In genomic region chr11:66266378-66267038, GRCh38 we compare ENCODE assay signal across 10 cellular contexts. TPM values are rescaled to one million over a fixed set of nuclear protein-coding genes. Genes with fewer than 3 reads are reported as not detected.
DNase-seq lines count a peak whose midpoint lies in the region; ATAC-seq, FAIRE-seq and TF ChIP-seq lines count a peak whose summit lies in the region.
"Had no signal": no experiment of that assay in that cellular context is flagged by ENCODE, and none has a peak within 500 bp of the region (broad histone marks: within the 10 kb centered on the region; RNA-seq: fewer than 3 reads in every experiment).

No MANE protein-coding gene starts in this region.

- peak overlapping the region; percentile 96 for H3K4me2 ChIP-seq in mammary epithelial cell (ENCODE audit: insufficient read depth, low read depth, low read length)

- H3K79me2 ChIP-seq in mammary epithelial cell (ENCODE audit: insufficient read depth, low read length) = peaks cover 29% of the 10 kb centered on the region

- no peak for ATAC-seq in stimulated activated naive CD8-positive, alpha-beta T cell treated with anti-CD3 and anti-CD28 coated beads, Interleukin-15, Interleukin-2, amounts not matched to agents 100 U/mL and 50 U/mL, for 24 hours
- ATAC-seq in GM21786 (IDR thresholded peaks at IDR 0.05; ENCODE audit: unreplicated experiment) = no peak

- H3K4me1 Mint-ChIP-seq in stimulated activated naive CD8-positive, alpha-beta T cell treated with anti-CD3 and anti-CD28 coated beads, Interleukin-15, Interleukin-2, amounts not matched to agents 100 ng/mL and 50 ng/mL, for 24 hours (ENCODE audit: low read depth) = peaks cover 29% of the 10 kb centered on the region

- no peaks in the 10 kb centered on the region for H4K20me1 ChIP-seq in mammary epithelial cell (ENCODE audit: insufficient read depth, low read length)

- peaks cover 21% of the 10 kb centered on the region for H3K4me1 ChIP-seq in mammary epithelial cell (ENCODE audit: insufficient read depth, low read length)
- peaks cover 18 to 20% of the 10 kb centered on the region in 2 donors for H3K4me1 ChIP-seq in mucosa of rectum (ENCODE audit: control insufficient read depth in 2 of 2, insufficient read depth in 2 of 2, low read length in 2 of 2)

- H3K36me3 Mint-ChIP-seq in stimulated activated naive CD8-positive, alpha-beta T cell treated with anti-CD3 and anti-CD28 coated beads, Interleukin-15, Interleukin-2, amounts not matched to agents 100 ng/mL and 50 ng/mL, for 24 hours (ENCODE audit: low read depth) = peaks cover 27% of the 10 kb centered on the region

- H3K27me3 Mint-ChIP-seq in stimulated activated naive CD8-positive, alpha-beta T cell treated with anti-CD3 and anti-CD28 coated beads, Interleukin-15, Interleukin-2, amounts not matched to agents 100 ng/mL and 50 ng/mL, for 24 hours = no peaks in the 10 kb centered on the region

- WGBS in mammary epithelial cell (ENCODE audit: low coverage, missing lambda C conversion rate) = 86% methylated on average over 9 of the region's 20 CpGs

- TF ChIP-seq POLR2A in GM12892 (IDR thresholded peaks at IDR 0.05; ENCODE audit: low read depth, low read length) = no peak

- no peaks in the 10 kb centered on the region for H3K9me3 Mint-ChIP-seq in stimulated activated naive CD8-positive, alpha-beta T cell treated with anti-CD3 and anti-CD28 coated beads, Interleukin-15, Interleukin-2, amounts not matched to agents 100 ng/mL and 50 ng/mL, for 24 hours

- peak overlapping the region; percentile 96 for H3K4me3 Mint-ChIP-seq in stimulated activated naive CD8-positive, alpha-beta T cell treated with anti-CD3 and anti-CD28 coated beads, Interleukin-15, Interleukin-2, amounts not matched to agents 100 ng/mL and 50 ng/mL, for 24 hours

- H3K9me3 ChIP-seq in mammary epithelial cell (replicated peaks; ENCODE audit: insufficient read depth, low read length) (no peaks in the 10 kb centered on the region), mucosa of rectum (ENCODE audit: control insufficient read depth in 2 of 2, low read length in 2 of 2) (no peaks in the 10 kb centered on the region)
- H3K9me3 ChIP-seq: mucosa of descending colon had no signal

- DNase-seq in stimulated activated naive CD8-positive, alpha-beta T cell treated with anti-CD3 and anti-CD28 coated beads, Interleukin-15, Interleukin-2, amounts not matched to agents 100 U/mL and 50 U/mL, for 24 hours = no peak
- DNase-seq in mammary epithelial cell (no peak), NCI-H1105 treated with DMSO at 0.1 percent for 48 hours (lab: John Stamatoyannopoulos, UW) (no peak), GM12892 (ENCODE audit: insufficient read length) (no peak)
- no peak for DNase-seq in stimulated activated naive CD4-positive, alpha-beta T cell treated with Interleukin-2 at 50 U/mL for 16 hours (lab: John Stamatoyannopoulos, UW)

- H3K9ac ChIP-seq in mammary epithelial cell (ENCODE audit: insufficient read depth, low read length) = no peak overlapping the region
- peak overlapping the region in 1 of 2 donors; percentile 14 for H3K9ac ChIP-seq in mucosa of rectum (ENCODE audit: low read depth in 1 of 2, low read length in 2 of 2)

- FAIRE-seq in GM12892 (lab: Jason Lieb, UNC) = no peak

- H3K27ac Mint-ChIP-seq in stimulated activated naive CD8-positive, alpha-beta T cell treated with anti-CD3 and anti-CD28 coated beads, Interleukin-15, Interleukin-2, amounts not matched to agents 100 ng/mL and 50 ng/mL, for 24 hours = peak overlapping the region; percentile 86

- H3K36me3 ChIP-seq in mammary epithelial cell (ENCODE audit: insufficient read depth, low read length) = peaks cover 7% of the 10 kb centered on the region
- H3K36me3 ChIP-seq in mucosa of rectum (ENCODE audit: control insufficient read depth in 2 of 2, insufficient read depth in 2 of 2, low read length in 2 of 2) = peaks cover 0 to 18% of the 10 kb centered on the region in 2 donors

- no TSS peak for BruUV-seq in mammary epithelial cell (replicated peaks; lab: Mats Ljungman, UMichigan)

- CTCF ChIA-PET in mammary epithelial cell (lab: Charles Lee; ENCODE audit: low non-redundant PET) = interaction anchor here (0.6 kb wide), 1 partner anchor 189 kb away, joined by 12 read pairs; no protein-coding TSS in a partner anchor

- dilution Hi-C loops in mammary epithelial cell (cut with HindIII; ENCODE audit: low sequenced_read_pairs) = no loop called here

- in situ Hi-C loops in mammary epithelial cell (cut with MboI; ENCODE audit: low sequenced_read_pairs in 2 of 2) = no loop called here

- H3K27ac ChIP-seq in mammary epithelial cell (ENCODE audit: insufficient read depth, low read depth, low read length) = no peak overlapping the region
- H3K27ac ChIP-seq in mucosa of rectum (ENCODE audit: low read depth in 2 of 2, low read length in 2 of 2) = peak overlapping the region in 1 of 2 donors; percentile 72

- H3K4me3 ChIP-seq in mammary epithelial cell (replicated peaks in 1 of 3; ENCODE audit: insufficient read depth in 1 of 3, low read depth in 2 of 3, low read length in 3 of 3) (no peak overlapping the region), mucosa of rectum (ENCODE audit: low read length in 2 of 2) (peak overlapping the region; percentile 40 to 69)

- TF ChIP-seq CTCF in mammary epithelial cell (conservative IDR thresholded peaks at IDR 0.05 in 1 of 2, IDR thresholded peaks at IDR 0.05 in 1 of 2; ENCODE audit: extremely low read depth in 1 of 2, insufficient read depth in 1 of 2, low read depth in 1 of 2, low read length in 2 of 2) = no peak

- H2AFZ ChIP-seq in mammary epithelial cell (ENCODE audit: low read depth, low read length) = no peak overlapping the region

- no peaks in the 10 kb centered on the region for H3K27me3 ChIP-seq in mammary epithelial cell (ENCODE audit: insufficient read depth, low read length)
- H3K27me3 ChIP-seq in mucosa of rectum (ENCODE audit: control insufficient read depth in 2 of 2, insufficient read depth in 2 of 2, low read length in 2 of 2) = no peaks in the 10 kb centered on the region

- intact Hi-C loops in mammary epithelial cell (cut with micrococcal nuclease) = no loop called here

RNA-seq across cellular contexts. Expression of gene RAB1B, which starts 1.9 kb away (rescaled TPM):
- total RNA-seq in mammary epithelial cell = 100 to 1,000 TPM in 1 of 2 donors, 10 to 100 TPM in 1; 79.5 to 169 TPM
- 227 TPM for polyA plus RNA-seq in mammary epithelial cell
- polyA minus RNA-seq in mammary epithelial cell = 195 TPM
- 58.2 TPM for polyA plus RNA-seq in GM12892 (2012; ENCODE audit: missing spikeins)

RNA-seq across cellular contexts. Expression of gene KLC2, which starts 9.0 kb away (rescaled TPM):
- total RNA-seq in mammary epithelial cell = 10 to 100 TPM; 23.7 to 62.2 TPM
- 20.5 TPM for polyA plus RNA-seq in mammary epithelial cell
- 23.7 TPM for polyA minus RNA-seq in mammary epithelial cell
- polyA plus RNA-seq in GM12892 (2012; ENCODE audit: missing spikeins) = 8.6 TPM

RNA-seq across cellular contexts. Expression of gene CNIH2, which starts 11.5 kb away (rescaled TPM):
- 1 to 10 TPM in 1 of 2 donors, under 1 TPM in 1; 0.33 to 1.4 TPM for total RNA-seq in mammary epithelial cell
- 0.62 TPM for polyA plus RNA-seq in mammary epithelial cell
- not detected for polyA minus RNA-seq in mammary epithelial cell
- polyA plus RNA-seq in GM12892 (2012; ENCODE audit: missing spikeins) = 0.47 TPM

RNA-seq across cellular contexts. Expression of gene YIF1A, which starts 22.4 kb away (rescaled TPM):
- total RNA-seq in mammary epithelial cell = 100 to 1,000 TPM; 103 to 125 TPM
- 176 TPM for polyA plus RNA-seq in mammary epithelial cell
- 193 TPM for polyA minus RNA-seq in mammary epithelial cell
- polyA plus RNA-seq in GM12892 (2012; ENCODE audit: missing spikeins) = 25.8 TPM

RNA-seq across cellular contexts. Expression of gene TMEM151A, which starts 25.2 kb away (rescaled TPM):
- under 1 TPM; 0.17 to 0.26 TPM for total RNA-seq in mammary epithelial cell
- polyA plus RNA-seq in mammary epithelial cell = 0.06 TPM
- not detected for polyA minus RNA-seq in mammary epithelial cell
- polyA plus RNA-seq in GM12892 (2012; ENCODE audit: missing spikeins) = not detected
- total RNA-seq: Daoy had no signal

Comparison
In these comparisons a context has a peak if more than half of its experiments do, and no peak if none do; other contexts are left out.
1. H3K4me3 ChIP-seq: peak in mucosa of rectum (2 of 2); none in mammary epithelial cell (0 of 3).